In the genomic region with DNA sequence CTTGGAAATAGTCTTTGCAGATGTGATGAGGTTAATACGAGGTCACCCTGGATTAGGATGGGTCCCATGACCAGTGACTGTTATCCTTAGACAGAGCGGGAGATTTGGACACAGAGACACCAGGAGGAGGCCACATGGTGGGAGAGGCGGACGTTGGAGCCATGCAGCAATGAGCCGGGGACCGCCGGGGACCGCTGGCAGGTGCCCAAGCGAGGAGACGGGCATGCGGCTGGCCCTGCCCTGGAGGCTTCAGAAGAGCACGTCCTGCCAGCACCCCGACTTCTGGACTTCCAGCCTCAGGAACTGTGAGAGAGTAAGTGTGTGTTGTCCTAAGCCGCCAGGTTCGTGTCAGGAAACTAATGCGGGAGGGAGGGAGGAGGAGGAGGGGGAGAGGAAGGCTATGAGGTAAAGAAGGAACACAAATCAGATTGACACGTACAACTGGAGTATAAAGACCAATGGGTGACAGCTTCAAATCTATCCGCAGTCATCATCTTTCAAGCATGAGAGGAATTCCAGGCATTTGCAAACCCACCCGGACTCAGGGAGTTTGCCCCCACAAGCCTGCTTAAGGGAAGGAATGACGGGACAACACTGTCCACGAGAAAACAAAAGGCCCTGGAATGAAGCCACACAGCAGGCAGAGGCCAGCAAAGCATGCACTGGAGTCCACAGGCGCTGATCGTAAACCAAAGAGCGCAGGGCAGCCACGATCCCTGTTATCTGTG, we compare ENCODE assay signal across 11 cellular contexts. TPM values are rescaled to one million over a fixed set of nuclear protein-coding genes. Genes with fewer than 3 reads are reported as not detected.
DNase-seq lines count a peak whose midpoint lies in the region; ATAC-seq and TF ChIP-seq lines count a peak whose summit lies in the region.
"Had no signal": no experiment of that assay in that cellular context is flagged by ENCODE, and none has a peak within 500 bp of the region (broad histone marks: within the 10 kb centered on the region; RNA-seq: fewer than 3 reads in every experiment).

No MANE protein-coding gene starts in this region.

- no peak overlapping the region for H3K4me3 ChIP-seq in astrocyte of the cerebellum (ENCODE audit: low read depth, low read length)
- H3K4me3 ChIP-seq in upper lobe of right lung, result peak overlapping the region; percentile 1
- H3K4me3 ChIP-seq: BLaER1, body of pancreas had no signal

- DNase-seq in left cardiac atrium, result peak; percentile 26
- DNase-seq in Right ventricle myocardium superior, result no peak
- peak; percentile 94 for DNase-seq in astrocyte of the cerebellum (ENCODE audit: low read depth)
- peak; percentile 95 for DNase-seq in islet precursor cell
- DNase-seq in upper lobe of right lung, result no peak
- no peak for DNase-seq in activated CD8-positive, alpha-beta memory T cell treated with anti-CD3 and anti-CD28 coated beads, Interleukin-2, amount 50 U/mL, for 48 hours
- DNase-seq in cortex of kidney (lab: John Stamatoyannopoulos, UW), result no peak
- DNase-seq: activated B cell treated with CpG ODN at 0.5 μM for 24 hours, body of pancreas had no signal

- H3K9me3 ChIP-seq in upper lobe of right lung, result no peaks in the 10 kb centered on the region
- H3K9me3 ChIP-seq: BLaER1, body of pancreas had no signal

- H3K36me3 ChIP-seq in upper lobe of right lung, result no peaks in the 10 kb centered on the region
- H3K36me3 ChIP-seq: BLaER1 had no signal

- peak overlapping the region; percentile 47 for H3K27ac ChIP-seq in upper lobe of right lung
- H3K27ac ChIP-seq: BLaER1, body of pancreas had no signal

- in situ Hi-C loops in astrocyte of the cerebellum (cut with HindIII; ENCODE audit: low sequenced_read_pairs), result no loop called here

- peaks cover 34% of the 10 kb centered on the region for H3K4me1 ChIP-seq in upper lobe of right lung

- intact Hi-C loops in left cardiac atrium (cut with DNase I), result no loop called here
- intact Hi-C loops in Right ventricle myocardium superior (cut with DNase I), result no loop called here
- intact Hi-C loops in upper lobe of right lung (cut with DNase I), result no loop called here

- ATAC-seq in left cardiac atrium (peak; percentile 7 to 20), Right ventricle myocardium superior (ENCODE audit: poor library complexity) (no peak), upper lobe of right lung (no peak), HG02870 (IDR thresholded peaks at IDR 0.05; ENCODE audit: unreplicated experiment) (no peak)
- ATAC-seq: body of pancreas had no signal

- H3K27me3 ChIP-seq in upper lobe of right lung, result no peaks in the 10 kb centered on the region
- H3K27me3 ChIP-seq: body of pancreas had no signal

- TF ChIP-seq CTCF in astrocyte of the cerebellum (IDR thresholded peaks at IDR 0.05; ENCODE audit: low read depth, low read length, missing control alignments) (no peak), upper lobe of right lung (IDR thresholded peaks at IDR 0.05) (no peak)

RNA-seq across cellular contexts. Expression of a gene that starts 11.6 kb away (rescaled TPM):
- total RNA-seq in left cardiac atrium, result 10 to 100 TPM; 20.4 to 30.2 TPM
- 3.8 TPM for total RNA-seq in Right ventricle myocardium superior
- total RNA-seq in upper lobe of right lung, result 56.4 TPM
- total RNA-seq: activated B cell treated with CpG ODN at 0.5 μM for 24 hours had no signal

RNA-seq across cellular contexts. Expression of a gene that starts 38.6 kb away (rescaled TPM):
- total RNA-seq in left cardiac atrium (10 to 100 TPM; 89.2 to 94.9 TPM), Right ventricle myocardium superior (85.9 TPM), upper lobe of right lung (134 TPM)

Comparison
In these comparisons a context has a peak if more than half of its experiments do, and no peak if none do; other contexts are left out.
1. ATAC-seq: peak in left cardiac atrium (2 of 2); none in Right ventricle myocardium superior (single experiment), upper lobe of right lung (single experiment) and HG02870 (single experiment).
2. DNase-seq: peak in left cardiac atrium (single experiment), astrocyte of the cerebellum (single experiment) and islet precursor cell (single experiment); none in Right ventricle myocardium superior (single experiment), upper lobe of right lung (single experiment), activated CD8-positive, alpha-beta memory T cell treated with anti-CD3 and anti-CD28 coated beads, Interleukin-2, amount 50 U/mL, for 48 hours (single experiment) and cortex of kidney (single experiment).